22 cellular contexts compared by ENCODE assay signal in genomic region chr3:147807773-147808172, GRCh38.
"Had no signal": no experiment of that assay in that cellular context is flagged by ENCODE, and none has a peak within 500 bp of the region (broad histone marks: within the 10 kb centered on the region; RNA-seq: fewer than 3 reads in every experiment).

No MANE protein-coding gene starts in this region.

- ATAC-seq: left lobe of liver; naive thymus-derived CD4-positive, alpha-beta T cell; stimulated activated naive CD8-positive, alpha-beta T cell treated with anti-CD3 and anti-CD28 coated beads, Interleukin-15, amount 100 ng/mL, for 72 hours; upper lobe of right lung had no signal

- H3K4me3 ChIP-seq: dorsolateral prefrontal cortex, gastrocnemius medialis, lung, neural progenitor cell, prostate gland, right atrium auricular region, sigmoid colon, suprapubic skin, transverse colon, upper lobe of right lung, uterus had no signal

- H2AFZ ChIP-seq: neural progenitor cell had no signal

- H3K4me1 ChIP-seq: gastrocnemius medialis, neural progenitor cell, prostate gland, right atrium auricular region, sigmoid colon, suprapubic skin, transverse colon, upper lobe of right lung, uterus had no signal

- H3K27ac ChIP-seq: dorsolateral prefrontal cortex, gastrocnemius medialis, neural progenitor cell, prostate gland, right atrium auricular region, sigmoid colon, suprapubic skin, transverse colon, upper lobe of right lung, uterus had no signal

- H3K27me3 ChIP-seq: gastrocnemius medialis, neural progenitor cell, right atrium auricular region, sigmoid colon, suprapubic skin, transverse colon, upper lobe of right lung, uterus had no signal

- H3K9ac ChIP-seq: neural progenitor cell had no signal

- H3K36me3 ChIP-seq: gastrocnemius medialis, neural progenitor cell, prostate gland, right atrium auricular region, sigmoid colon, suprapubic skin, transverse colon, upper lobe of right lung had no signal

- H3K9me3 ChIP-seq: gastrocnemius medialis, prostate gland, right atrium auricular region, sigmoid colon, suprapubic skin, transverse colon, upper lobe of right lung, uterus had no signal

- DNase-seq: dorsolateral prefrontal cortex; effector CD4-positive, alpha-beta T cell; gastrocnemius medialis; head of caudate nucleus; naive thymus-derived CD4-positive, alpha-beta T cell; sigmoid colon; small intestine; stimulated activated CD4-positive, alpha-beta T cell treated with anti-CD3 and anti-CD28 coated beads, Interleukin-12 subunit alpha, Interleukin-12 subunit beta, amount 100 ng/mL, for 4 hours; stimulated activated CD4-positive, alpha-beta T cell treated with anti-CD3 and anti-CD28 coated beads, Interleukin-1b, Interleukin-23, amount 100 ng/mL, for 48 hours; stimulated activated CD4-positive, alpha-beta T cell treated with anti-CD3 and anti-CD28 coated beads, Interleukin-4, amount 100 ng/mL, for 1 hour; stimulated activated CD8-positive, alpha-beta memory T cell treated with anti-CD3 and anti-CD28 coated beads, Interleukin-4, amount 100 ng/mL, for 48 hours; stimulated activated naive CD4-positive, alpha-beta T cell; stimulated activated naive CD8-positive, alpha-beta T cell treated with anti-CD3 and anti-CD28 coated beads, Interleukin-15, amount 100 ng/mL, for 72 hours; transverse colon; upper lobe of right lung; uterus had no signal

- H3K4me2 ChIP-seq: neural progenitor cell had no signal
